Comparison of ENCODE assay signal across 1 cellular context in the genomic region with DNA sequence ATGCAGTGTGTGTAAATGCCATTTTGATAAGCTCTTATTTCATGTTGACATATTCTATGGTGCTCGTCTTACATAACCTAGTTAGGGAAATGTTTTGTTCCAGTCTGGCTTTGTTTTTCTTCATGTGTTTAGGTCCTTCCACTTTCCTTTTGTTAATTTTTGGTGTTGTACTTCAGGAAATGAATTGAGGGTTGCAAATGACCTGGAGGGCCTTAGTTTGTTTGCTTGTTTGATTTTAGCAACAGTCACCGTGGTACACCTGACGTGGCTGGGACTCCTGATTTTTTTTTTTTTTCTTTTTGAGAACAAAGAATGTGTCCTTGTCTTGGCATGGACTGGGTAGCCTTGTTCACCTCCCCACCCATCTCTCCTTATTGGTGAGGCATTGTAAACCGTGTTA.
TF ChIP-seq lines count a peak whose summit lies in the region.

No MANE protein-coding gene starts in this region.

TF ChIP-seq in H1, 55 proteins besides CTCF, POLR2A, EP300 and RAD21:
- TF ChIP-seq CHD2 (IDR thresholded peaks at IDR 0.05; ENCODE audit: low read length), result no peak
